In genomic region chr15:100461049-100461448, GRCh38 we compare ENCODE assay signal across 16 cellular contexts.
DNase-seq lines count a peak whose midpoint lies in the region; ATAC-seq lines count a peak whose summit lies in the region.
"Had no signal": no experiment of that assay in that cellular context is flagged by ENCODE, and none has a peak within 500 bp of the region (broad histone marks: within the 10 kb centered on the region; RNA-seq: fewer than 3 reads in every experiment).

No MANE protein-coding gene starts in this region.

- H3K36me3 ChIP-seq in HUES48 (ENCODE audit: control insufficient read depth, insufficient read depth, low read length), result no peaks in the 10 kb centered on the region
- H3K36me3 ChIP-seq: cardiac muscle cell, thyroid gland had no signal

- no peaks in the 10 kb centered on the region for H3K9me3 Mint-ChIP-seq in stimulated activated memory B cell treated with anti-CD40 and anti-IgM and Interleukin-4, amounts not matched to agents 10 μg/mL and 1 μg/mL and 100 μg/mL, for 72 hours
- H3K9me3 Mint-ChIP-seq: nephron progenitor cell had no signal

- no peaks in the 10 kb centered on the region for H3K27me3 ChIP-seq in HUES48 (ENCODE audit: control insufficient read depth, insufficient read depth, low read length)
- H3K27me3 ChIP-seq: cardiac muscle cell, thyroid gland had no signal

- H3K27me3 Mint-ChIP-seq in stimulated activated memory B cell treated with anti-CD40 and anti-IgM and Interleukin-4, amounts not matched to agents 10 μg/mL and 1 μg/mL and 100 μg/mL, for 72 hours, result no peaks in the 10 kb centered on the region
- H3K27me3 Mint-ChIP-seq: activated naive CD8-positive, alpha-beta T cell treated with anti-CD3 and anti-CD28 coated beads for 36 hours had no signal

- H3K4me1 Mint-ChIP-seq in stimulated activated memory B cell treated with anti-CD40 and anti-IgM and Interleukin-4, amounts not matched to agents 10 μg/mL and 1 μg/mL and 100 μg/mL, for 72 hours, result peaks cover 27% of the 10 kb centered on the region

- peaks cover 11% of the 10 kb centered on the region; the same call in 1 of the 2 replicates for H3K4me1 ChIP-seq in HUES48 (ENCODE audit: control insufficient read depth, insufficient read depth, low read length)
- H3K4me1 ChIP-seq: thyroid gland had no signal

- no peak overlapping the region for H3K27ac Mint-ChIP-seq in stimulated activated memory B cell treated with anti-CD40 and anti-IgM and Interleukin-4, amounts not matched to agents 10 μg/mL and 1 μg/mL and 100 μg/mL, for 72 hours
- H3K27ac Mint-ChIP-seq: activated naive CD8-positive, alpha-beta T cell treated with anti-CD3 and anti-CD28 coated beads for 36 hours had no signal

- DNase-seq in SK-N-DZ (ENCODE audit: low spot score) (no peak), head of caudate nucleus (no peak)
- DNase-seq in effector CD4-positive, alpha-beta T cell, result no peak
- DNase-seq: activated CD4-positive, alpha-beta T cell treated with anti-CD3 and anti-CD28 coated beads for 4 hours; activated naive CD8-positive, alpha-beta T cell treated with anti-CD3 and anti-CD28 coated beads for 36 hours; activated T-cell treated with anti-CD3 and anti-CD28 coated beads for 4 hours; EL; mesenchymal stem cell; NCI-H82; nephron progenitor cell; thyroid gland had no signal

- peak overlapping the region; percentile 20 for H3K4me3 ChIP-seq in HUES48 (ENCODE audit: low read depth, low read length)
- H3K4me3 ChIP-seq: cardiac muscle cell, thyroid gland had no signal

- no peaks in the 10 kb centered on the region for H3K36me3 Mint-ChIP-seq in stimulated activated memory B cell treated with anti-CD40 and anti-IgM and Interleukin-4, amounts not matched to agents 10 μg/mL and 1 μg/mL and 100 μg/mL, for 72 hours

- no peak overlapping the region for H3K9ac ChIP-seq in HUES48 (ENCODE audit: low read depth, low read length)

- H3K27ac ChIP-seq in HUES48 (ENCODE audit: low read depth, low read length), result peak overlapping the region; percentile 39
- H3K27ac ChIP-seq: cardiac muscle cell, thyroid gland had no signal

- ATAC-seq in GM19455 (IDR thresholded peaks at IDR 0.05; ENCODE audit: unreplicated experiment), result peak; percentile 70
- peak; percentile 34 for ATAC-seq in HG02885 (IDR thresholded peaks at IDR 0.05; ENCODE audit: poor library complexity, unreplicated experiment)
- ATAC-seq in stimulated activated memory B cell treated with anti-CD40 and anti-IgM and Interleukin-4, amounts not matched to agents 10 μg/mL and 1 μg/mL and 100 μg/mL, for 72 hours, result peak; percentile 44

- intact Hi-C loops in head of caudate nucleus (cut with DNase I), result no loop called here

- H3K9me3 ChIP-seq in HUES48 (ENCODE audit: control insufficient read depth, insufficient read depth, low read length), result peaks cover 24% of the 10 kb centered on the region
- H3K9me3 ChIP-seq: thyroid gland had no signal

- no peak overlapping the region for H3K4me3 Mint-ChIP-seq in stimulated activated memory B cell treated with anti-CD40 and anti-IgM and Interleukin-4, amounts not matched to agents 10 μg/mL and 1 μg/mL and 100 μg/mL, for 72 hours
- H3K4me3 Mint-ChIP-seq: activated naive CD8-positive, alpha-beta T cell treated with anti-CD3 and anti-CD28 coated beads for 36 hours; nephron progenitor cell had no signal
